8 cellular contexts compared by ENCODE assay signal in the genomic region with DNA sequence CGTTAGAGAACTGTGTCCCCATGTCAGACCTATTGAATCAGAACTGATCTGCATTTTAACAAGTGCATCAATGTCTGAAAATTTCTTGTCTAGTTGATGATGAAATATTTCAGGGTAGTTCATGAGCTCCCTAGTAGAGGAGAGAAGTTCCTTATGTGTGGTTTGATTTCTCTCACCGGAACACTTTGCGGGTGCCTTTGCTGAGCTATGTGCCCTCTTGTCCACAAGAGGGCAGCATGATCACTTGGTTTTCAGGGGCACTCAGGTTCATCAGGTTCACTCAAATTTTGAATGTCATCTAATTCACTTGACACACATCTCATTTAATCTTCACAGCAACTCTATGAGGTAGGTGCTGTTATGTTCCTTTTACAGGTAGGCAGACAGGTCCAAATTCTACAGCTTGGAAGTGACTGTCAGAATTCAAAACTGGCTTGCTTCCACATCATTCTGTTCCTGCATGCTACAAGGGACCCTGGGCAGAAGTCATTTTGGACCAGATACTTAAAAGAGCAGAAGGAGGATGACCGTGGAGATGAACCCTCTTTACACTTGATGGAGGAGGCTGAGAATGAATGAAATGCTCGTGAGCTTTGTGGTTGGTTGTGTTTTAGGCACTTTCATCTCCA. TPM values are rescaled to one million over a fixed set of nuclear protein-coding genes. Genes with fewer than 3 reads are reported as not detected.
DNase-seq lines count a peak whose midpoint lies in the region; ATAC-seq and TF ChIP-seq lines count a peak whose summit lies in the region.

No MANE protein-coding gene starts in this region.

- H3K56ac ChIP-seq in IMR-90 (ENCODE audit: extremely low read depth, insufficient read depth, low read length) = no peak overlapping the region

- H3K14ac ChIP-seq in IMR-90 (replicated peaks; ENCODE audit: low read depth, low read length) = no peak overlapping the region
- H3K14ac ChIP-seq in trophoblast cell (ENCODE audit: low read length) = no peak overlapping the region

- H4K20me1 ChIP-seq in IMR-90 (ENCODE audit: insufficient read depth, low read length) = no peaks in the 10 kb centered on the region

- H4K91ac ChIP-seq in IMR-90 (ENCODE audit: insufficient read depth, low read depth, low read length) (no peak overlapping the region), trophoblast cell (ENCODE audit: low read depth, low read length) (no peak overlapping the region)

- H4K5ac ChIP-seq in IMR-90 (ENCODE audit: low read depth, low read length) = no peak overlapping the region

- no peak overlapping the region for H3K4me3 ChIP-seq in IMR-90 (ENCODE audit: insufficient read depth, low read depth, low read length)
- H3K4me3 ChIP-seq in trophoblast cell (ENCODE audit: low read depth, low read length) = no peak overlapping the region

- H3K4me1 ChIP-seq in IMR-90 (ENCODE audit: control insufficient read depth, insufficient read depth, low read length) = peaks cover 10% of the 10 kb centered on the region
- peaks cover 0 to 2% of the 10 kb centered on the region in 2 experiments for H3K4me1 ChIP-seq in trophoblast cell (ENCODE audit: control insufficient read depth in 1 of 2, insufficient read depth in 2 of 2, low read length in 2 of 2)

- intact Hi-C loops in IMR-90 (cut with micrococcal nuclease) = loop anchor here (1.0 to 5.0 kb wide), 5 partner anchors 65 to 481 kb away; no protein-coding TSS in a partner anchor
- intact Hi-C loops in posterior vena cava (cut with DNase I) = loop anchor here (2.0 to 5.0 kb wide), 2 partner anchors 191 to 193 kb away; no protein-coding TSS in a partner anchor

- in situ Hi-C loops in IMR-90 (cut with MboI; ENCODE audit: low sequenced_read_pairs) = loop anchor here (5.0 to 10.0 kb wide), 3 partner anchors 196 to 479 kb away; partner anchors contain the start of gene CHRDL2

- no peak overlapping the region for H4K12ac ChIP-seq in trophoblast cell (ENCODE audit: low read depth, low read length)

- peak; percentile 96 for TF ChIP-seq RAD21 in IMR-90 (IDR thresholded peaks at IDR 0.05; ENCODE audit: low read length)

- no peak overlapping the region for H2BK12ac ChIP-seq in trophoblast cell (ENCODE audit: low read length)

- peak; percentile 50; the same call in 1 of the 2 replicates for ATAC-seq in IMR-90 (ENCODE audit: low read depth)

- no peaks in the 10 kb centered on the region; a peak in 1 of 4 replicates for H3K79me1 ChIP-seq in IMR-90 (ENCODE audit: low read depth in 1 of 2, low read length in 2 of 2)
- no peaks in the 10 kb centered on the region for H3K79me1 ChIP-seq in trophoblast cell (ENCODE audit: low read length)

- H4K8ac ChIP-seq in IMR-90 (ENCODE audit: low read depth in 2 of 2, low read length in 2 of 2) (no peak overlapping the region), trophoblast cell (ENCODE audit: low read depth, low read length) (no peak overlapping the region)

- peaks cover 5% of the 10 kb centered on the region for H3K9me1 ChIP-seq in IMR-90 (ENCODE audit: insufficient read depth, low read length)

- H3K27ac ChIP-seq in IMR-90 (ENCODE audit: insufficient read depth, low read length) (no peak overlapping the region), trophoblast cell (ENCODE audit: low read depth, low read length) (no peak overlapping the region)

- BruUV-seq in IMR-90 (replicated peaks; lab: Mats Ljungman, UMichigan) = no TSS peak

- no peak overlapping the region for H2BK5ac ChIP-seq in IMR-90 (ENCODE audit: low read depth, low read length, poor library complexity, severe bottlenecking)
- no peak overlapping the region for H2BK5ac ChIP-seq in trophoblast cell (ENCODE audit: low read depth, low read length, poor library complexity)

- WGBS in IMR-90 (ENCODE audit: extremely low coverage in 2 of 2, insufficient read length in 1 of 2), 2 experiments = no CpG with 5 or more reads among the region's 5 CpGs
- WGBS in trophoblast cell (ENCODE audit: extremely low coverage, insufficient coverage, insufficient read length) = no CpG with 5 or more reads among the region's 5 CpGs

- H2BK15ac ChIP-seq in IMR-90 (ENCODE audit: low read depth, low read length) = peak overlapping the region; percentile 29; the same call in 1 of the 3 replicates

- H3K4ac ChIP-seq in IMR-90 (ENCODE audit: low read depth, low read length) (no peak overlapping the region), trophoblast cell (ENCODE audit: low read depth, low read length) (no peak overlapping the region)

- H3K9me3 ChIP-seq in IMR-90 (ENCODE audit: control insufficient read depth, insufficient read depth, low read length) = no peaks in the 10 kb centered on the region
- H3K9me3 ChIP-seq in trophoblast cell (ENCODE audit: insufficient read depth, low read depth, low read length) = no peaks in the 10 kb centered on the region

- no peaks in the 10 kb centered on the region for H3K27me3 ChIP-seq in IMR-90 (ENCODE audit: control insufficient read depth, insufficient read depth, low read length)
- H3K27me3 ChIP-seq in trophoblast cell (ENCODE audit: insufficient read depth, low read length) = no peaks in the 10 kb centered on the region

- CTCF ChIA-PET in IMR-90 (lab: Yijun Ruan, JAX) = interaction anchor here (0.6 to 1.7 kb wide), 10 partner anchors 9 to 197 kb away, joined by 3 to 19 read pairs (median 4); no protein-coding TSS in a partner anchor

- DNase-seq in DMS53 treated with DMSO at 0.1 percent for 48 hours (lab: John Stamatoyannopoulos, UW; ENCODE audit: unreplicated experiment) (peak; percentile 89), IMR-90 (peak; percentile 63), RKO (ENCODE audit: low spot score) (peak; percentile 59), germinal center (ENCODE audit: low spot score) (peak; percentile 80), trophoblast cell (peak; percentile 32 to 75), posterior vena cava (ENCODE audit: low spot score) (no peak), GOT3 (lab: John Stamatoyannopoulos, UW) (no peak)
- peak; percentile 20 for DNase-seq in activated T-helper 9 cell treated with anti-CD3 and anti-CD28 coated beads, Interleukin-2, amount 50 U/mL, for 16 hours (ENCODE audit: low read depth)

- H3K9ac ChIP-seq in IMR-90 (ENCODE audit: low read depth, low read length) (no peak overlapping the region), trophoblast cell (ENCODE audit: low read length) (no peak overlapping the region)

- peak; percentile 93 for TF ChIP-seq CTCF in IMR-90 (conservative IDR thresholded peaks at IDR 0.05; ENCODE audit: low read depth, low read length)

- H3K23ac ChIP-seq in IMR-90 (ENCODE audit: low read depth, low read length) = no peak overlapping the region
- H3K23ac ChIP-seq in trophoblast cell (ENCODE audit: low read length) = no peak overlapping the region

- TF ChIP-seq POLR2A in IMR-90 (IDR thresholded peaks at IDR 0.05; ENCODE audit: low read depth, low read length) = peak; percentile 60

- H3K18ac ChIP-seq in IMR-90 (ENCODE audit: low read depth, low read length) = no peak overlapping the region
- no peak overlapping the region for H3K18ac ChIP-seq in trophoblast cell (ENCODE audit: low read length)

- no peak overlapping the region for H2AFZ ChIP-seq in IMR-90 (replicated peaks; ENCODE audit: low read length, poor library complexity)
- no peak overlapping the region for H2AFZ ChIP-seq in trophoblast cell (ENCODE audit: insufficient read depth, low read length, poor library complexity)

- no peaks in the 10 kb centered on the region for H3K79me2 ChIP-seq in trophoblast cell (ENCODE audit: control insufficient read depth, insufficient read depth, low read length, poor library complexity)

- H2AK5ac ChIP-seq in IMR-90 (ENCODE audit: low read depth, low read length) = peak overlapping the region; percentile 75
- H2AK5ac ChIP-seq in trophoblast cell (ENCODE audit: low read length) = no peak overlapping the region

- dilution Hi-C loops in IMR-90 (cut with HindIII; ENCODE audit: low sequenced_read_pairs, unreplicated experiment) = no loop called here

- H3K36me3 ChIP-seq in IMR-90 (ENCODE audit: control insufficient read depth, insufficient read depth, low read length) = peaks cover 38% of the 10 kb centered on the region
- H3K36me3 ChIP-seq in trophoblast cell (ENCODE audit: control insufficient read depth in 1 of 2, insufficient read depth in 2 of 2, low read length in 2 of 2) = peaks cover 23 to 46% of the 10 kb centered on the region in 2 experiments

- H3K4me2 ChIP-seq in IMR-90 (ENCODE audit: low read depth, low read length) (no peak overlapping the region), trophoblast cell (ENCODE audit: low read length) (no peak overlapping the region)

- POLR2A ChIA-PET in IMR-90 (lab: Charles Lee; ENCODE audit: unreplicated experiment) = interaction anchor here (1.0 kb wide), 1 partner anchor 194 kb away, joined by 3 read pairs; no protein-coding TSS in a partner anchor

- H2BK120ac ChIP-seq in IMR-90 (ENCODE audit: low read depth, low read length) = no peak overlapping the region
- H2BK120ac ChIP-seq in trophoblast cell (ENCODE audit: insufficient read depth, low read length, poor library complexity) = no peak overlapping the region

- H2AK9ac ChIP-seq in IMR-90 (replicated peaks; ENCODE audit: low read depth, low read length, poor library complexity) = peak overlapping the region; percentile 1

- no peak overlapping the region for H2BK20ac ChIP-seq in IMR-90 (ENCODE audit: low read depth, low read length)

TF ChIP-seq in IMR-90, 13 proteins besides CTCF, POLR2A, EP300 and RAD21:
- TF ChIP-seq MAFK (IDR thresholded peaks at IDR 0.05; ENCODE audit: low read depth, low read length) = 0 out of 2 replicates have a peak, but pooled peaks have one; percentile 11
- TF ChIP-seq SMC3 (IDR thresholded peaks at IDR 0.05; ENCODE audit: low read depth, low read length) = peak; percentile 99
- no peak for TF ChIP-seq RCOR1 (IDR thresholded peaks at IDR 0.05; ENCODE audit: insufficient replicate concordance, low read length)
- TF ChIP-seq CEBPB (IDR thresholded peaks at IDR 0.05; ENCODE audit: low read depth, low read length) = 0 out of 2 replicates have a peak, but pooled peaks have one; percentile 33

RNA-seq across cellular contexts. Expression of gene P4HA3, which starts 55.6 kb away (rescaled TPM):
- total RNA-seq in IMR-90 (2012; rRNA removed) = 2.8 and 2.9 TPM in 2 replicates
- polyA plus RNA-seq in IMR-90 (2012; rRNA removed) = 4.9 and 5.7 TPM in 2 replicates
- 4.4 and 4.5 TPM in 2 replicates for polyA plus RNA-seq in IMR-90 (2012; cell fraction: cytosol; rRNA removed)
- polyA plus RNA-seq in IMR-90 (2012; cell fraction: nucleus; rRNA removed; ENCODE audit: low replicate concordance) = 2.0 and 4.4 TPM in 2 replicates
- 0.59 and 0.61 TPM in 2 replicates for polyA plus RNA-seq in trophoblast cell (2013)
- total RNA-seq in posterior vena cava = 1 to 10 TPM; 3.3 to 5.6 TPM

Comparison
In these comparisons a context has a peak if more than half of its experiments do, and no peak if none do; other contexts are left out.
1. DNase-seq: peak in DMS53 treated with DMSO at 0.1 percent for 48 hours (single experiment), IMR-90 (single experiment), RKO (single experiment), activated T-helper 9 cell treated with anti-CD3 and anti-CD28 coated beads, Interleukin-2, amount 50 U/mL, for 16 hours (single experiment), germinal center (single experiment) and trophoblast cell (2 of 2); none in posterior vena cava (single experiment) and GOT3 (single experiment).